Comparison of ENCODE assay signal across 7 cellular contexts in genomic region chr17:32646941-32647340, GRCh38.
"Had no signal": no experiment of that assay in that cellular context is flagged by ENCODE, and none has a peak within 500 bp of the region (broad histone marks: within the 10 kb centered on the region; RNA-seq: fewer than 3 reads in every experiment).

No MANE protein-coding gene starts in this region.

- DNase-seq: IMR-90, KBM-7 had no signal

- FAIRE-seq: HepG2, HTR-8/SVneo, K562 had no signal

- H3K27ac ChIP-seq: HL-60 had no signal

- H3K4me3 ChIP-seq: K562 had no signal

- H3K27ac Mint-ChIP-seq: IgD-negative memory B cell had no signal

- H3K27me3 Mint-ChIP-seq: IgD-negative memory B cell had no signal

- H3K4me1 Mint-ChIP-seq: IgD-negative memory B cell had no signal

- ATAC-seq: HepG2, K562 had no signal

- H3K4me3 Mint-ChIP-seq: IgD-negative memory B cell had no signal
